ENCODE assay signal across 8 cellular contexts in genomic region chr17:19378416-19379293, GRCh38. TPM values are rescaled to one million over a fixed set of nuclear protein-coding genes. Genes with fewer than 3 reads are reported as not detected.
DNase-seq lines count a peak whose midpoint lies in the region; ATAC-seq and TF ChIP-seq lines count a peak whose summit lies in the region.

Gene MAPK7 (plus strand): TSS chr17:19378498. CDS start chr17:19378901, 403 bp downstream.

- peaks cover 0 to 18% (median 7%) of the 10 kb centered on the region in 4 donors for H3K36me3 ChIP-seq in transverse colon

- ATAC-seq in GM19452 (IDR thresholded peaks at IDR 0.05; ENCODE audit: unreplicated experiment): peak; percentile 11

- no peak for TF ChIP-seq EP300 in transverse colon (IDR thresholded peaks at IDR 0.05; ENCODE audit: low read depth)

- H3K4me3 ChIP-seq in coronary artery: peak within 1 kb of the TSS; percentile 84
- peak within 1 kb of the TSS; percentile 73 to 90 (median 84) for H3K4me3 ChIP-seq in transverse colon

- in situ Hi-C loops in transverse colon (cut with MboI; ENCODE audit: low pct_ligation_motif_present in 1 of 4, low pct_unique_long_range_greater_than_20kb in 1 of 4, low sequenced_read_pairs in 3 of 4): no loop called here

- no peaks in the 10 kb centered on the region for H3K27me3 ChIP-seq in transverse colon

- TF ChIP-seq POLR2A in transverse colon (IDR thresholded peaks at IDR 0.05): peak; percentile 49

- peaks cover 9 to 36% (median 29%) of the 10 kb centered on the region in 4 donors for H3K4me1 ChIP-seq in transverse colon

- H3K9me3 ChIP-seq in transverse colon: no peaks in the 10 kb centered on the region

- WGBS in transverse colon (ENCODE audit: low coverage in 1 of 2), 2 donors: 9% methylated on average over 45 of the region's 68 CpGs; no CpG with 5 or more reads in 1 of the 2 donors

- H3K27ac ChIP-seq in 22Rv1: peak within 1 kb of the TSS; percentile 97
- peak within 1 kb of the TSS; percentile 95 to 98 for H3K27ac ChIP-seq in coronary artery
- peak within 1 kb of the TSS; percentile 91 to 98 (median 95) for H3K27ac ChIP-seq in transverse colon

- DNase-seq in M059J (ENCODE audit: low read depth): no peak
- DNase-seq in coronary artery (ENCODE audit: low spot score): no peak
- DNase-seq in lung microvascular endothelial cell (ENCODE audit: low read depth in 2 of 2): peak; percentile 17 to 23
- DNase-seq in transverse colon: peak; percentile 31
- no peak for DNase-seq in NCI-H345 treated with DMSO at 0.1 percent for 48 hours (lab: John Stamatoyannopoulos, UW; ENCODE audit: unreplicated experiment)
- no peak for DNase-seq in NCI-H345 (lab: John Stamatoyannopoulos, UW)

- intact Hi-C loops in transverse colon (cut with DNase I; ENCODE audit: low total_unique reads): no loop called here

- TF ChIP-seq CTCF in 22Rv1 (IDR thresholded peaks at IDR 0.05) (no peak), coronary artery (IDR thresholded peaks at IDR 0.05) (no peak), transverse colon (IDR thresholded peaks at IDR 0.05) (no peak)

RNA-seq across cellular contexts. Expression of gene MAPK7, which starts in this region (rescaled TPM):
- 13.8 and 25.3 TPM in 2 replicates for total RNA-seq in M059J (2014; rRNA removed; shearing (Covaris generic))
- total RNA-seq in lung microvascular endothelial cell (7.8 and 11.5 TPM in 2 replicates), transverse colon (100 to 1,000 TPM in 1 of 4 donors, 10 to 100 TPM in 3; 15.3 to 112 (median 48.3) TPM)

Comparison
In these comparisons a context has a peak if more than half of its experiments do, and no peak if none do; other contexts are left out.
1. DNase-seq: peak in lung microvascular endothelial cell (2 of 2) and transverse colon (single experiment); none in M059J (single experiment), coronary artery (single experiment), NCI-H345 treated with DMSO at 0.1 percent for 48 hours (single experiment) and NCI-H345 (single experiment).
2. Peak in every context shown above with its lines, with median percentiles within 50 percentile points of each other: H3K27ac ChIP-seq.